In the genomic region with DNA sequence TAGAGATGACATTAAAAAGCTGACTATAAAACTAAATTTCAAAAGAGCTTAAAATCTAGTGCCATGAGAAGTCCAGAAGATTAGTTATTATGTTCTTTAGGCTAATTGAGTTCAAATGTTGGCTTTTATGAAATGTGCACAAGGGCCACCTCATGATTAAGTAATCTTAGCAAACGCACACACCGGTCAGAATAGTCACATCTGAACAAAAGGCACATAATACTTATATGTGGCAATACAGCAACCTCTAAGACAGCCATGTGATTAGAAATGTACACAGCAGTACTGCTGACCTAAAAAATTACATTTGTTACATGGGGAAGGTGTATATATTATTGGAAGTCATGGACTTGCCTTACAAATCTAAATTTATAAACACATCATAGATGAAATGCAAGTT, we compare ENCODE assay signal across 30 cellular contexts.
"Had no signal": no experiment of that assay in that cellular context is flagged by ENCODE, and none has a peak within 500 bp of the region (broad histone marks: within the 10 kb centered on the region; RNA-seq: fewer than 3 reads in every experiment).

No MANE protein-coding gene starts in this region.

- H3K27me3 ChIP-seq: adrenal gland, cardiac muscle cell had no signal

- H3K36me3 ChIP-seq: adrenal gland, cardiac muscle cell had no signal

- H3K4me1 ChIP-seq: adrenal gland had no signal

- H3K9me3 ChIP-seq: adrenal gland had no signal

- H3K4me3 ChIP-seq: adrenal gland, cardiac muscle cell had no signal

- H3K27ac ChIP-seq: adrenal gland, cardiac muscle cell, VCaP had no signal

- ATAC-seq: activated CD8-positive, alpha-beta memory T cell treated with anti-CD3 and anti-CD28 coated beads, Interleukin-2, amount 10 ng/mL, durations not matched to agents 7 days and 5 days; activated CD8-positive, alpha-beta T cell treated with anti-CD3 and anti-CD28 coated beads for 36 hours; activated naive CD8-positive, alpha-beta T cell treated with anti-CD3 and anti-CD28 coated beads, Interleukin-2, amount 50 U/mL, for 24 hours had no signal

- FAIRE-seq: bronchial epithelial cell, TTC549 had no signal

- DNase-seq: activated B cell treated with CpG ODN at 0.5 μM for 24 hours; activated CD4-positive, alpha-beta memory T cell treated with anti-CD3 and anti-CD28 coated beads for 36 hours; activated CD4-positive, alpha-beta T cell treated with anti-CD3 and anti-CD28 coated beads for 4 hours; activated CD4-positive, alpha-beta T cell treated with anti-CD3 and anti-CD28 coated beads, Interleukin-2, amount 10 ng/mL, durations not matched to agents 24 days and 14 days; activated CD4-positive, alpha-beta T cell treated with anti-CD3 and anti-CD28 coated beads, Interleukin-2, amount 50 U/mL, for 1 hour; activated CD4-positive, alpha-beta T cell treated with anti-CD3 and anti-CD28 coated beads, Interleukin-2, amount 50 U/mL, for 4 hours; activated CD4-positive, CD25-positive, alpha-beta regulatory T cell treated with anti-CD3 and anti-CD28 coated beads, Interleukin-2, amount 50 U/mL, for 72 hours; activated CD8-positive, alpha-beta memory T cell treated with anti-CD3 and anti-CD28 coated beads, Interleukin-2, amount 10 ng/mL, durations not matched to agents 7 days and 5 days; activated CD8-positive, alpha-beta memory T cell treated with anti-CD3 and anti-CD28 coated beads, Interleukin-2, amount 50 U/mL, for 48 hours; activated CD8-positive, alpha-beta T cell treated with anti-CD3 and anti-CD28 coated beads for 36 hours; activated effector memory CD4-positive, alpha-beta T cell treated with Interleukin-2 at 50 U/mL for 16 hours; activated gamma-delta T cell; activated naive CD4-positive, alpha-beta T cell treated with anti-CD3 and anti-CD28 coated beads, Interleukin-2, amount 10 ng/mL, durations not matched to agents 7 days and 5 days; activated naive CD4-positive, alpha-beta T cell treated with Interleukin-2 at 50 U/mL for 16 hours; activated naive CD8-positive, alpha-beta T cell treated with anti-CD3 and anti-CD28 coated beads, Interleukin-2, amount 10 ng/mL, durations not matched to agents 7 days and 5 days; activated naive CD8-positive, alpha-beta T cell treated with anti-CD3 and anti-CD28 coated beads, Interleukin-2, amount 50 U/mL, for 24 hours; activated T-cell treated with anti-CD3 and anti-CD28 coated beads, Interleukin-2, amount 50 U/mL, for 24 hours; activated T-cell treated with anti-CD3 and anti-CD28 coated beads, Interleukin-2, amount 50 U/mL, for 48 hours; adrenal gland; amniotic stem cell; aorta; caudate nucleus; cerebellar nuclear complex; T-helper 1 cell; T-helper 2 cell; T-helper 9 cell had no signal
